Comparison of ENCODE assay signal across 13 cellular contexts in genomic region chr5:59180515-59180914, GRCh38.
DNase-seq lines count a peak whose midpoint lies in the region; ATAC-seq and FAIRE-seq lines count a peak whose summit lies in the region.
"Had no signal": no experiment of that assay in that cellular context is flagged by ENCODE, and none has a peak within 500 bp of the region (broad histone marks: within the 10 kb centered on the region; RNA-seq: fewer than 3 reads in every experiment).

No MANE protein-coding gene starts in this region.

- H3K9me3 Mint-ChIP-seq in T-helper 2 cell treated with Interferon-gamma antibody and Interleukin-4, amounts not matched to agents 5 μg/mL and 100 μg/mL, for 36 hours = no peaks in the 10 kb centered on the region
- no peaks in the 10 kb centered on the region for H3K9me3 Mint-ChIP-seq in effector memory CD8-positive, alpha-beta T cell

- no peaks in the 10 kb centered on the region for H3K36me3 Mint-ChIP-seq in T-helper 2 cell treated with Interferon-gamma antibody and Interleukin-4, amounts not matched to agents 5 μg/mL and 100 μg/mL, for 36 hours (ENCODE audit: low read depth)
- peaks cover 2% of the 10 kb centered on the region for H3K36me3 Mint-ChIP-seq in effector memory CD8-positive, alpha-beta T cell (ENCODE audit: insufficient read depth)

- no peaks in the 10 kb centered on the region for H3K9me3 ChIP-seq in GM23248 (ENCODE audit: low read depth)
- H3K9me3 ChIP-seq: sigmoid colon, thyroid gland had no signal

- H3K4me3 Mint-ChIP-seq in T-helper 2 cell treated with Interferon-gamma antibody and Interleukin-4, amounts not matched to agents 5 μg/mL and 100 μg/mL, for 36 hours = no peak overlapping the region
- H3K4me3 Mint-ChIP-seq in effector memory CD8-positive, alpha-beta T cell = no peak overlapping the region

- no peak overlapping the region for H2AFZ ChIP-seq in GM23248

- WGBS in GM23248 (ENCODE audit: low coverage in 1 of 2, low lambda C conversion rate in 2 of 2, missing lambda C conversion rate in 2 of 2), 2 experiments = 83 to 87% methylated on average over 2 of the region's 2 CpGs

- no peaks in the 10 kb centered on the region for H3K9me2 ChIP-seq in GM23248 (ENCODE audit: insufficient read depth)

- H3K4me1 ChIP-seq in GM23248 (ENCODE audit: insufficient read depth) = no peaks in the 10 kb centered on the region
- H3K4me1 ChIP-seq: thyroid gland had no signal

- peaks cover 3% of the 10 kb centered on the region for H3K27me3 Mint-ChIP-seq in T-helper 2 cell treated with Interferon-gamma antibody and Interleukin-4, amounts not matched to agents 5 μg/mL and 100 μg/mL, for 36 hours (ENCODE audit: low read depth)
- peaks cover 7 to 9% of the 10 kb centered on the region in 2 donors for H3K27me3 Mint-ChIP-seq in effector memory CD8-positive, alpha-beta T cell

- ATAC-seq in GM19467 (IDR thresholded peaks at IDR 0.05; ENCODE audit: unreplicated experiment) (peak; percentile 57), HG02852 (IDR thresholded peaks at IDR 0.05; ENCODE audit: unreplicated experiment) (peak; percentile 89), HG03457 (IDR thresholded peaks at IDR 0.05; ENCODE audit: unreplicated experiment) (peak; percentile 72)
- ATAC-seq in effector memory CD8-positive, alpha-beta T cell (replicated peaks) = no peak

- H3F3A ChIP-seq in GM23248 (ENCODE audit: insufficient read depth) = no peaks in the 10 kb centered on the region

- H3K27me3 ChIP-seq in GM23248 (replicated peaks; ENCODE audit: insufficient read depth) = no peaks in the 10 kb centered on the region
- H3K27me3 ChIP-seq: dorsolateral prefrontal cortex, sigmoid colon, thyroid gland had no signal

- no peak overlapping the region for H3K4me3 ChIP-seq in GM23248
- H3K4me3 ChIP-seq: dorsolateral prefrontal cortex, sigmoid colon, thyroid gland had no signal

- no peak overlapping the region for H3K27ac Mint-ChIP-seq in T-helper 2 cell treated with Interferon-gamma antibody and Interleukin-4, amounts not matched to agents 5 μg/mL and 100 μg/mL, for 36 hours
- H3K27ac Mint-ChIP-seq in effector memory CD8-positive, alpha-beta T cell = no peak overlapping the region

- no peak overlapping the region for H3K4me2 ChIP-seq in GM23248 (ENCODE audit: unreplicated experiment)

- no peaks in the 10 kb centered on the region for H3K79me2 ChIP-seq in GM23248 (ENCODE audit: insufficient read depth)

- H4K20me1 ChIP-seq in GM23248 (ENCODE audit: insufficient read depth) = no peaks in the 10 kb centered on the region

- H3K27ac ChIP-seq in GM23248 = no peak overlapping the region
- H3K27ac ChIP-seq: dorsolateral prefrontal cortex, sigmoid colon, thyroid gland had no signal

- no peaks in the 10 kb centered on the region for H3K36me3 ChIP-seq in GM23248 (ENCODE audit: low read depth)
- H3K36me3 ChIP-seq: thyroid gland had no signal

- H3K4me1 Mint-ChIP-seq in T-helper 2 cell treated with Interferon-gamma antibody and Interleukin-4, amounts not matched to agents 5 μg/mL and 100 μg/mL, for 36 hours (ENCODE audit: low read depth) = peaks cover 18% of the 10 kb centered on the region
- peaks cover 0 to 3% of the 10 kb centered on the region in 2 donors for H3K4me1 Mint-ChIP-seq in effector memory CD8-positive, alpha-beta T cell (ENCODE audit: low read depth in 2 of 2)

- in situ Hi-C loops in GM23248 (cut with MboI) = no loop called here

- DNase-seq in GM18507 (ENCODE audit: extremely low spot score, insufficient read length, low read depth) (peak; percentile 2), inferior parietal cortex (ENCODE audit: extremely low spot score) (no peak), GM23248 (no peak)
- DNase-seq in T-helper 2 cell treated with Interferon-gamma antibody and Interleukin-4, amounts not matched to agents 5 μg/mL and 100 μg/mL, for 36 hours (ENCODE audit: low spot score) = no peak
- DNase-seq in effector memory CD8-positive, alpha-beta T cell = no peak
- DNase-seq: dorsolateral prefrontal cortex, foreskin fibroblast, sigmoid colon, T-helper 9 cell, thyroid gland had no signal

- FAIRE-seq in GM18507 (lab: Jason Lieb, UNC) = no peak

- H3K9ac ChIP-seq in GM23248 = no peak overlapping the region
